Comparison of ENCODE assay signal across 1 cellular context in the genomic region with DNA sequence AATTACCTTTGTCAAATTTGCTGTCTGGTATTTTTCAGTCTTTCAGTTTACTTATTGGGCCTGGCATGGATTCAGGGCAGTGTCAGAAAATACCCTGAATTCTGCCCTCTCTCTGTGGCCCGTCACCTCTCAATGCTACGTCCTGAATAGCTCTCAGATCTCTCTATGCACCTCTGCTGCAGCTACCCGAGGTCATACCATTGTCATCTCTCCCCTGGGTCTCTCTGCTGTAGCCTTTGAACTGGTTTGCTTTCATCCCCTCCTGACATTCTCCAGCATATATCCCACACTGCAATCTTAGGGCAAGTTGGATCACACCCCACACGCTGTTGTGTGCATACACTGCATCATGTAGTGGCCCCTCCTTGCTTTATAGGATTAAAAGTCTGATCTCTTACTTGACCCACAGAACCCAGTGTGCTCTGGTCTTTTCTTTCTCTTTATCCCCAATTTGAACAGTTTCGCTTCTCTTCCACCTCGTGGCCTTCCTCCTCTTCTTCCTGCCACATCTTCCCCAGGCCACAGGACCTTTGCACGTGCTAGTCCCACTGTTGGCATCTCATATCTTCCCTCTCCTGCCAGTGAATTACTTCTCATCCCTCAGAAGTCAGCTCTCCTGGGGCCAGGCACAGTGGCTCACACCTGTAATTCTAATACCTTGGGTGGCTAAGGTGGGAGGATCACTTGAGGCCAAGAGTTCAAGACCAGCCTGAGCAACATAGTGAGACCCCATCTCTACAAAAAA.
TF ChIP-seq lines count a peak whose summit lies in the region.

No MANE protein-coding gene starts in this region.

TF ChIP-seq in GM23338, 12 proteins besides CTCF, POLR2A, EP300 and RAD21 (continued from another document):
- TF ChIP-seq, protein P1, sequence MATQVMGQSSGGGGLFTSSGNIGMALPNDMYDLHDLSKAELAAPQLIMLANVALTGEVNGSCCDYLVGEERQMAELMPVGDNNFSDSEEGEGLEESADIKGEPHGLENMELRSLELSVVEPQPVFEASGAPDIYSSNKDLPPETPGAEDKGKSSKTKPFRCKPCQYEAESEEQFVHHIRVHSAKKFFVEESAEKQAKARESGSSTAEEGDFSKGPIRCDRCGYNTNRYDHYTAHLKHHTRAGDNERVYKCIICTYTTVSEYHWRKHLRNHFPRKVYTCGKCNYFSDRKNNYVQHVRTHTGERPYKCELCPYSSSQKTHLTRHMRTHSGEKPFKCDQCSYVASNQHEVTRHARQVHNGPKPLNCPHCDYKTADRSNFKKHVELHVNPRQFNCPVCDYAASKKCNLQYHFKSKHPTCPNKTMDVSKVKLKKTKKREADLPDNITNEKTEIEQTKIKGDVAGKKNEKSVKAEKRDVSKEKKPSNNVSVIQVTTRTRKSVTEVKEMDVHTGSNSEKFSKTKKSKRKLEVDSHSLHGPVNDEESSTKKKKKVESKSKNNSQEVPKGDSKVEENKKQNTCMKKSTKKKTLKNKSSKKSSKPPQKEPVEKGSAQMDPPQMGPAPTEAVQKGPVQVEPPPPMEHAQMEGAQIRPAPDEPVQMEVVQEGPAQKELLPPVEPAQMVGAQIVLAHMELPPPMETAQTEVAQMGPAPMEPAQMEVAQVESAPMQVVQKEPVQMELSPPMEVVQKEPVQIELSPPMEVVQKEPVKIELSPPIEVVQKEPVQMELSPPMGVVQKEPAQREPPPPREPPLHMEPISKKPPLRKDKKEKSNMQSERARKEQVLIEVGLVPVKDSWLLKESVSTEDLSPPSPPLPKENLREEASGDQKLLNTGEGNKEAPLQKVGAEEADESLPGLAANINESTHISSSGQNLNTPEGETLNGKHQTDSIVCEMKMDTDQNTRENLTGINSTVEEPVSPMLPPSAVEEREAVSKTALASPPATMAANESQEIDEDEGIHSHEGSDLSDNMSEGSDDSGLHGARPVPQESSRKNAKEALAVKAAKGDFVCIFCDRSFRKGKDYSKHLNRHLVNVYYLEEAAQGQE (IDR thresholded peaks at IDR 0.05; ENCODE audit: unreplicated experiment), result no peak
- no peak for TF ChIP-seq STAT1 (IDR thresholded peaks at IDR 0.05; ENCODE audit: unreplicated experiment)
